Comparison of ENCODE assay signal across 8 cellular contexts in the genomic region with DNA sequence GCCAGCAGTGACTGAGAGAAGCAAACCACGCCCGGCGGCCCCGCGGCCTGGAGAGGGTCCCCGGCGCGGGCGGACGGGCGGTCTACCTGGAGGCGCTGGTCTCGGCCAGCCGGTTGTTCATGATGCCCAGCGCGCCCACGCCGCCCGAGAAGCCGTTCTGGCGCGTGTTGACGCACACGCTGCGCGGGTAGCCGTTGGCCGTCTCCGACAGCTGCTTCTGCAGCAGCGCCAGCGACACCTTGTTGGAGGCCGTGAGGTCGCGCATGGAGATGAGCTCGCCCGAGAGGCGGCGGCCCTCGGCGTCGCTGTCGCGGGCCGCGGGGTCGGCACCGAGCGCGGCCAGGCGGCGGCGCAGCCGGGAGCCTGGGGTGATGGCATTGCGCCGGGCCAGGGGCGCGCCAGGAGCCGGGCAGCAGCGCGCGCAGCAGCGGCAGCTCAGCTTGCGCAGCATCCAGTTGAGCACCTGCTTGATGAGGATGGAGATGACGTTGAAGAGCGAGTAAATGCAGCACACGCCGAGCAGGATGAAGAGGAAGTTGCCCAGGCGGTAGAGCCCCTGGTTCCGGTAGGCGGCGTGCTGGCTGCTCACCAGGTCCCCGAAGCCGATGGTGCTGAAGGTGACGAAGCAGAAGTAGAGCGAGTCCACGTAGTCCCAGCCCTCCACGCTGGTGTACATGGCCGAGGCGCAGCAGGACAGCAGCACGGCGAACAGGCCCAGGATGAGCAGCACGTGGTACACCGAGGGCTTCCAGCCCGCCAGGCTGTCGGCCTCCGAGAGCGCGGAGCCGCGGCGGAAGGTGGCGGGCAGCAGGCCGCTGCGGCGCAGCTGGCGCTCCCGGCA. TPM values are rescaled to one million over a fixed set of nuclear protein-coding genes. Genes with fewer than 3 reads are reported as not detected.
DNase-seq lines count a peak whose midpoint lies in the region; ATAC-seq, FAIRE-seq and TF ChIP-seq lines count a peak whose summit lies in the region.

No MANE protein-coding gene starts in this region.

- H3K27me3 Mint-ChIP-seq in activated CD4-positive, alpha-beta T cell treated with anti-CD3 and anti-CD28 coated beads, Interleukin-2, amount 10 ng/mL, durations not matched to agents 7 days and 5 days: no peaks in the 10 kb centered on the region
- H3K27me3 Mint-ChIP-seq in memory B cell: peaks cover 2% of the 10 kb centered on the region

- no peaks in the 10 kb centered on the region for H4K20me1 ChIP-seq in HepG2 (ENCODE audit: insufficient read depth, low read length)

- H2AFZ ChIP-seq in HepG2 (ENCODE audit: low read length): no peak overlapping the region

- CTCF ChIA-PET in HepG2 (lab: Yijun Ruan, JAX; ENCODE audit: low intra/inter-chr PET ratio, low total read pairs): no interaction called here
- CTCF ChIA-PET in activated CD4-positive, alpha-beta T cell treated with anti-CD3 and anti-CD28 coated beads, Interleukin-2, amount 10 ng/mL, durations not matched to agents 7 days and 5 days (lab: Charles Lee): interaction anchor here (0.7 to 3.3 kb wide), 6 partner anchors 9 to 247 kb away, joined by 3 to 19 read pairs (median 4); no protein-coding TSS in a partner anchor

- H3K27ac Mint-ChIP-seq in activated CD4-positive, alpha-beta T cell treated with anti-CD3 and anti-CD28 coated beads, Interleukin-2, amount 10 ng/mL, durations not matched to agents 7 days and 5 days: peak overlapping the region; percentile 88
- H3K27ac Mint-ChIP-seq in memory B cell: peak overlapping the region; percentile 85

- no peaks in the 10 kb centered on the region for H3K9me3 ChIP-seq in liver (ENCODE audit: control insufficient read depth in 4 of 4, low read length in 3 of 4)
- H3K9me3 ChIP-seq in HepG2 (ENCODE audit: low read length): no peaks in the 10 kb centered on the region

- no peak for DNase-seq in HepG2 (ENCODE audit: low spot score)
- peak; percentile 79 for DNase-seq in NCI-H2227 (lab: John Stamatoyannopoulos, UW; ENCODE audit: unreplicated experiment)
- DNase-seq in activated CD4-positive, alpha-beta T cell treated with anti-CD3 and anti-CD28 coated beads, Interleukin-2, amount 10 ng/mL, durations not matched to agents 7 days and 5 days: peak; percentile 81
- no peak for DNase-seq in coronary artery (ENCODE audit: low spot score)
- peak; percentile 83 for DNase-seq in memory B cell (ENCODE audit: low spot score in 2 of 2)
- DNase-seq in stimulated activated CD8-positive, alpha-beta memory T cell treated with anti-CD3 and anti-CD28 coated beads, Interleukin-4, amount 100 ng/mL, for 4 hours (ENCODE audit: low read depth in 2 of 2, low spot score in 1 of 2): peak; percentile 44 to 53

- no peak for FAIRE-seq in HepG2 (lab: Jason Lieb, UNC)

- no peaks in the 10 kb centered on the region for H3K9me3 Mint-ChIP-seq in activated CD4-positive, alpha-beta T cell treated with anti-CD3 and anti-CD28 coated beads, Interleukin-2, amount 10 ng/mL, durations not matched to agents 7 days and 5 days
- no peaks in the 10 kb centered on the region for H3K9me3 Mint-ChIP-seq in memory B cell

- H3K9ac ChIP-seq in liver (ENCODE audit: low read depth in 1 of 2, low read length in 2 of 2) (no peak overlapping the region), HepG2 (ENCODE audit: insufficient read depth, low read depth, low read length) (no peak overlapping the region)

- BruUV-seq in HepG2 (replicated peaks; lab: Mats Ljungman, UMichigan): no TSS peak

- TF ChIP-seq EP300 in HepG2 (IDR thresholded peaks at IDR 0.05; ENCODE audit: low read depth in 2 of 2, low read length in 2 of 2) (no peak), HepG2 (CRISPR knock-in tag; IDR thresholded peaks at IDR 0.05; ENCODE audit: borderline replicate concordance) (no peak)

- peak overlapping the region; percentile 6 to 44 (median 24) for H3K4me3 ChIP-seq in liver (ENCODE audit: low read depth in 1 of 3, low read length in 3 of 3)
- H3K4me3 ChIP-seq in HepG2 (replicated peaks in 1 of 3; ENCODE audit: insufficient read depth in 1 of 3, low read depth in 2 of 3, low read length in 3 of 3): no peak overlapping the region
- peak overlapping the region; percentile 66 for H3K4me3 ChIP-seq in coronary artery

- no peak for TF ChIP-seq POLR2A in HepG2 (IDR thresholded peaks at IDR 0.05; ENCODE audit: insufficient read depth in 1 of 2, low read depth in 2 of 2, low read length in 2 of 2)

- no peak overlapping the region for H3K4me2 ChIP-seq in HepG2 (ENCODE audit: low read depth, low read length)

- H3K27ac ChIP-seq in liver (ENCODE audit: low read depth in 1 of 2, low read length in 2 of 2) (no peak overlapping the region), HepG2 (ENCODE audit: extremely low read length, insufficient read depth, low read length) (no peak overlapping the region), coronary artery (no peak overlapping the region)

- no peaks in the 10 kb centered on the region for H3K36me3 ChIP-seq in liver (ENCODE audit: control insufficient read depth in 4 of 4, insufficient read depth in 3 of 4, low read depth in 1 of 4, low read length in 3 of 4)
- H3K36me3 ChIP-seq in HepG2 (replicated peaks in 1 of 2; ENCODE audit: control insufficient read depth in 1 of 2, insufficient read depth in 2 of 2, low read length in 2 of 2): no peaks in the 10 kb centered on the region

- TF ChIP-seq CTCF in liver (IDR thresholded peaks at IDR 0.05; ENCODE audit: low read depth, low read length, missing input control) (no peak), HepG2 (CRISPR knock-in tag; IDR thresholded peaks at IDR 0.05) (no peak), coronary artery (IDR thresholded peaks at IDR 0.05) (no peak)

- POLR2A ChIA-PET in HepG2 (lab: Yijun Ruan, JAX): no interaction called here
- POLR2A ChIA-PET in activated CD4-positive, alpha-beta T cell treated with anti-CD3 and anti-CD28 coated beads, Interleukin-2, amount 10 ng/mL, durations not matched to agents 7 days and 5 days (lab: Charles Lee): interaction anchor here (0.7 kb wide), 1 partner anchor 49 kb away, joined by 3 read pairs; no protein-coding TSS in a partner anchor

- intact Hi-C loops in HepG2 (cut with micrococcal nuclease; ENCODE audit: unreplicated experiment): no loop called here

- ATAC-seq in HepG2: no peak
- peak; percentile 80 for ATAC-seq in HG03066 (IDR thresholded peaks at IDR 0.05; ENCODE audit: low read depth, unreplicated experiment)
- peak; percentile 89 for ATAC-seq in memory B cell (ENCODE audit: low read depth)

- in situ Hi-C loops in HepG2 (cut with HindIII; ENCODE audit: extremely low pct_ligation_motif_present, low pct_unique_long_range_greater_than_20kb): no loop called here

- no peaks in the 10 kb centered on the region for H3K36me3 Mint-ChIP-seq in activated CD4-positive, alpha-beta T cell treated with anti-CD3 and anti-CD28 coated beads, Interleukin-2, amount 10 ng/mL, durations not matched to agents 7 days and 5 days (ENCODE audit: low read depth)
- no peaks in the 10 kb centered on the region for H3K36me3 Mint-ChIP-seq in memory B cell

- peaks cover 7 to 11% (median 10%) of the 10 kb centered on the region in 4 donors for H3K4me1 ChIP-seq in liver (ENCODE audit: control insufficient read depth in 4 of 4, insufficient read depth in 4 of 4, low read length in 3 of 4)
- no peaks in the 10 kb centered on the region for H3K4me1 ChIP-seq in HepG2 (ENCODE audit: insufficient read depth, low read length)

- no peak for TF ChIP-seq RAD21 in liver (IDR thresholded peaks at IDR 0.05)
- TF ChIP-seq RAD21 in HepG2 (CRISPR knock-in tag; IDR thresholded peaks at IDR 0.05): no peak

- no peaks in the 10 kb centered on the region for H3K79me2 ChIP-seq in HepG2 (ENCODE audit: insufficient read depth, low read length)

- H3K27me3 ChIP-seq in liver (ENCODE audit: control insufficient read depth in 4 of 4, insufficient read depth in 4 of 4, low read length in 3 of 4): no peaks in the 10 kb centered on the region
- H3K27me3 ChIP-seq in HepG2 (ENCODE audit: control insufficient read depth in 1 of 2, insufficient read depth in 2 of 2, low read length in 2 of 2): no peaks in the 10 kb centered on the region; a peak in 1 of 5 replicates

- WGBS in liver: 5% methylated on average over 97 of the region's 97 CpGs
- WGBS in HepG2 (ENCODE audit: low lambda C conversion rate): 93% methylated on average over 97 of the region's 97 CpGs

- H3K4me1 Mint-ChIP-seq in activated CD4-positive, alpha-beta T cell treated with anti-CD3 and anti-CD28 coated beads, Interleukin-2, amount 10 ng/mL, durations not matched to agents 7 days and 5 days: peaks cover 30% of the 10 kb centered on the region
- peaks cover 11% of the 10 kb centered on the region for H3K4me1 Mint-ChIP-seq in memory B cell

- peak overlapping the region; percentile 68 for H3K4me3 Mint-ChIP-seq in activated CD4-positive, alpha-beta T cell treated with anti-CD3 and anti-CD28 coated beads, Interleukin-2, amount 10 ng/mL, durations not matched to agents 7 days and 5 days
- H3K4me3 Mint-ChIP-seq in memory B cell: peak overlapping the region; percentile 92

TF ChIP-seq in liver, 16 proteins besides CTCF, POLR2A, EP300 and RAD21 (continues in another document):
- no peak for TF ChIP-seq HNF4A (conservative IDR thresholded peaks at IDR 0.05)

RNA-seq across cellular contexts. Expression of a gene that starts 49.7 kb away (rescaled TPM):
- total RNA-seq in liver (not detected), HepG2 (2016; rRNA removed; fragmentation: Illumina TruSeq; extraction: Trizol) (not detected in 2 replicates)
- polyA plus RNA-seq in liver (not detected), HepG2 (2011; rRNA removed) (not detected in 2 replicates)
- not detected in 2 replicates for total RNA-seq in HepG2 (2016; cell fraction: cytosol; rRNA removed; fragmentation: Illumina TruSeq; extraction: Trizol; ENCODE audit: low read depth)
- not detected in 2 replicates for total RNA-seq in HepG2 (2016; cell fraction: insoluble cytoplasmic fraction; rRNA removed; fragmentation: Illumina TruSeq; extraction: Trizol)
- total RNA-seq in HepG2 (2016; cell fraction: membrane; rRNA removed; fragmentation: Illumina TruSeq; extraction: Trizol): not detected in 2 replicates
- not detected in 2 replicates for total RNA-seq in HepG2 (2016; cell fraction: nucleus; rRNA removed; fragmentation: Illumina TruSeq; extraction: Trizol)
- not detected in 2 replicates for polyA plus RNA-seq in HepG2 (2011; cell fraction: cytosol; rRNA removed)
- not detected in 2 replicates for polyA plus RNA-seq in HepG2 (2011; cell fraction: nucleus; rRNA removed)
- polyA plus RNA-seq in HepG2 (2012): 0.08 and 0.21 TPM in 2 replicates
- not detected in 2 replicates for polyA plus RNA-seq in HepG2 (2016; cell fraction: cytosol; fragmentation: Illumina TruSeq; extraction: Trizol; ENCODE audit: low read depth)
- polyA plus RNA-seq in HepG2 (2016; cell fraction: insoluble cytoplasmic fraction; fragmentation: Illumina TruSeq; extraction: Trizol; ENCODE audit: low read depth): not detected in 2 replicates
- not detected in 2 replicates for polyA plus RNA-seq in HepG2 (2016; cell fraction: membrane; fragmentation: Illumina TruSeq; extraction: Trizol; ENCODE audit: low read depth)
- not detected in 2 replicates for polyA plus RNA-seq in HepG2 (2016; cell fraction: nucleus; fragmentation: Illumina TruSeq; extraction: Trizol; ENCODE audit: insufficient read depth, low read depth)
- polyA minus RNA-seq in HepG2 (2011; rRNA and poly(A)+ RNA removed; ENCODE audit: low replicate concordance): not detected in 2 replicates
- polyA minus RNA-seq in HepG2 (2011; cell fraction: cytosol; rRNA and poly(A)+ RNA removed): not detected in 2 replicates
- polyA minus RNA-seq in HepG2 (2011; cell fraction: nucleus; rRNA and poly(A)+ RNA removed): not detected in 2 replicates
- under 1 TPM; 0.12 TPM for total RNA-seq in activated CD4-positive, alpha-beta T cell treated with anti-CD3 and anti-CD28 coated beads, Interleukin-2, amount 10 ng/mL, durations not matched to agents 7 days and 5 days

Comparison
In these comparisons a context has a peak if more than half of its experiments do, and no peak if none do; other contexts are left out.
1. H3K4me3 ChIP-seq: peak in liver (3 of 3) and coronary artery (single experiment); none in HepG2 (0 of 3).
2. DNase-seq: peak in NCI-H2227 (single experiment), activated CD4-positive, alpha-beta T cell treated with anti-CD3 and anti-CD28 coated beads, Interleukin-2, amount 10 ng/mL, durations not matched to agents 7 days and 5 days (single experiment), memory B cell (2 of 2) and stimulated activated CD8-positive, alpha-beta memory T cell treated with anti-CD3 and anti-CD28 coated beads, Interleukin-4, amount 100 ng/mL, for 4 hours (2 of 2); none in HepG2 (single experiment) and coronary artery (single experiment).